ENCODE assay signal across 2 cellular contexts in the genomic region with DNA sequence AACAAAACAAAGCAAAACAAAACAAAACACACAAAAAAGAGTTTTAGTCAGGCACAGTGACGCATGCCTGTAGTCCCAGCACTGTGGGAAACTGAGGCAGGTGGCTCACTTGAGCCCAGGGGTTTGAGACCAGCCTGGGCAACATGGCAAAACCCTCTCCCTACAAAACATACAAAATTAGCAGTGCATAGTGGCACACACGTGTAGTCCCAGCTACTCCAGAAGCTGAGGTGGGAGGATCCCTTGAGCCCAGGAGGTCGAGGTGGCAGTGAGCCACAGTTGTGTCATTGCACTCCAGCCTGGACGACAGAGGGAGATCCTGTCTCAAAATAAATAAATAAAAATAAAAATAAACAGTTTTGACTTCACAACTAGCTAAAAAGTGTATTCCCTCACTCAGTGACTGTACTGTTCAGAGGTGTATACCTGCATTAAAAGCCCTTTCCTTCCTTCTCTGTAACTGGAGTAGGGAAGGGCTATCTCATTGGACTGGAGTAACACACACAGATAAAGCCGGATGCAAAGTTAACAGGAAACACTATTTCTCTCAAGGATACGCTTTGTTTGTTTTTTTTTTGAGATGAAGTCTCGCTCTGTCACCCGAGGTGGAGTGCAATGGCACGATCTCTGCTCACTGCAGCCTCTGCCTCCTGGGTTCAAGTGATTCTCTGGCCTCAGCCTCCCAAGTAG.
TF ChIP-seq lines count a peak whose summit lies in the region.

No MANE protein-coding gene starts in this region.

TF ChIP-seq in GM23338, 12 proteins besides CTCF, POLR2A, EP300 and RAD21 (continued from another document):
- TF ChIP-seq, protein P1, sequence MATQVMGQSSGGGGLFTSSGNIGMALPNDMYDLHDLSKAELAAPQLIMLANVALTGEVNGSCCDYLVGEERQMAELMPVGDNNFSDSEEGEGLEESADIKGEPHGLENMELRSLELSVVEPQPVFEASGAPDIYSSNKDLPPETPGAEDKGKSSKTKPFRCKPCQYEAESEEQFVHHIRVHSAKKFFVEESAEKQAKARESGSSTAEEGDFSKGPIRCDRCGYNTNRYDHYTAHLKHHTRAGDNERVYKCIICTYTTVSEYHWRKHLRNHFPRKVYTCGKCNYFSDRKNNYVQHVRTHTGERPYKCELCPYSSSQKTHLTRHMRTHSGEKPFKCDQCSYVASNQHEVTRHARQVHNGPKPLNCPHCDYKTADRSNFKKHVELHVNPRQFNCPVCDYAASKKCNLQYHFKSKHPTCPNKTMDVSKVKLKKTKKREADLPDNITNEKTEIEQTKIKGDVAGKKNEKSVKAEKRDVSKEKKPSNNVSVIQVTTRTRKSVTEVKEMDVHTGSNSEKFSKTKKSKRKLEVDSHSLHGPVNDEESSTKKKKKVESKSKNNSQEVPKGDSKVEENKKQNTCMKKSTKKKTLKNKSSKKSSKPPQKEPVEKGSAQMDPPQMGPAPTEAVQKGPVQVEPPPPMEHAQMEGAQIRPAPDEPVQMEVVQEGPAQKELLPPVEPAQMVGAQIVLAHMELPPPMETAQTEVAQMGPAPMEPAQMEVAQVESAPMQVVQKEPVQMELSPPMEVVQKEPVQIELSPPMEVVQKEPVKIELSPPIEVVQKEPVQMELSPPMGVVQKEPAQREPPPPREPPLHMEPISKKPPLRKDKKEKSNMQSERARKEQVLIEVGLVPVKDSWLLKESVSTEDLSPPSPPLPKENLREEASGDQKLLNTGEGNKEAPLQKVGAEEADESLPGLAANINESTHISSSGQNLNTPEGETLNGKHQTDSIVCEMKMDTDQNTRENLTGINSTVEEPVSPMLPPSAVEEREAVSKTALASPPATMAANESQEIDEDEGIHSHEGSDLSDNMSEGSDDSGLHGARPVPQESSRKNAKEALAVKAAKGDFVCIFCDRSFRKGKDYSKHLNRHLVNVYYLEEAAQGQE (IDR thresholded peaks at IDR 0.05; ENCODE audit: unreplicated experiment), result no peak
TF ChIP-seq in GM23338: peak in this region for 0.

TF ChIP-seq in HepG2, 621 proteins besides CTCF, POLR2A, EP300 and RAD21 (continued from another document and continues in another):
- TF ChIP-seq, protein P2, sequence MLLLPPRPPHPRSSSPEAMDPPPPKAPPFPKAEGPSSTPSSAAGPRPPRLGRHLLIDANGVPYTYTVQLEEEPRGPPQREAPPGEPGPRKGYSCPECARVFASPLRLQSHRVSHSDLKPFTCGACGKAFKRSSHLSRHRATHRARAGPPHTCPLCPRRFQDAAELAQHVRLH (CRISPR knock-in tag; IDR thresholded peaks at IDR 0.05; ENCODE audit: borderline replicate concordance, low read depth), result 0 out of 2 replicates have a peak, but pooled peaks have one; percentile 4
- no peak for TF ChIP-seq MBD4 (IDR thresholded peaks at IDR 0.05; ENCODE audit: borderline replicate concordance, low read length)
- no peak for TF ChIP-seq NBN (conservative IDR thresholded peaks at IDR 0.05)
- TF ChIP-seq, protein P3, sequence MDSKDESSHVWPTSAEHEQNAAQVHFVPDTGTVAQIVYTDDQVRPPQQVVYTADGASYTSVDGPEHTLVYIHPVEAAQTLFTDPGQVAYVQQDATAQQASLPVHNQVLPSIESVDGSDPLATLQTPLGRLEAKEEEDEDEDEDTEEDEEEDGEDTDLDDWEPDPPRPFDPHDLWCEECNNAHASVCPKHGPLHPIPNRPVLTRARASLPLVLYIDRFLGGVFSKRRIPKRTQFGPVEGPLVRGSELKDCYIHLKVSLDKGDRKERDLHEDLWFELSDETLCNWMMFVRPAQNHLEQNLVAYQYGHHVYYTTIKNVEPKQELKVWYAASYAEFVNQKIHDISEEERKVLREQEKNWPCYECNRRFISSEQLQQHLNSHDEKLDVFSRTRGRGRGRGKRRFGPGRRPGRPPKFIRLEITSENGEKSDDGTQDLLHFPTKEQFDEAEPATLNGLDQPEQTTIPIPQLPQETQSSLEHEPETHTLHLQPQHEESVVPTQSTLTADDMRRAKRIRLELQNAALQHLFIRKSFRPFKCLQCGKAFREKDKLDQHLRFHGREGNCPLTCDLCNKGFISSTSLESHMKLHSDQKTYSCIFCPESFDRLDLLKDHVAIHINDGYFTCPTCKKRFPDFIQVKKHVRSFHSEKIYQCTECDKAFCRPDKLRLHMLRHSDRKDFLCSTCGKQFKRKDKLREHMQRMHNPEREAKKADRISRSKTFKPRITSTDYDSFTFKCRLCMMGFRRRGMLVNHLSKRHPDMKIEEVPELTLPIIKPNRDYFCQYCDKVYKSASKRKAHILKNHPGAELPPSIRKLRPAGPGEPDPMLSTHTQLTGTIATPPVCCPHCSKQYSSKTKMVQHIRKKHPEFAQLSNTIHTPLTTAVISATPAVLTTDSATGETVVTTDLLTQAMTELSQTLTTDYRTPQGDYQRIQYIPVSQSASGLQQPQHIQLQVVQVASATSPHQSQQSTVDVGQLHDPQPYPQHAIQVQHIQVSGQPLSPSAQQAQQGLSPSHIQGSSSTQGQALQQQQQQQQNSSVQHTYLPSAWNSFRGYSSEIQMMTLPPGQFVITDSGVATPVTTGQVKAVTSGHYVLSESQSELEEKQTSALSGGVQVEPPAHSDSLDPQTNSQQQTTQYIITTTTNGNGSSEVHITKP (CRISPR knock-in tag; IDR thresholded peaks at IDR 0.05; ENCODE audit: low read depth), result no peak
- no peak for TF ChIP-seq LCORL (IDR thresholded peaks at IDR 0.05)
- TF ChIP-seq LCORL (CRISPR knock-in tag; IDR thresholded peaks at IDR 0.05), result 0 out of 2 replicates have a peak, but pooled peaks have one; percentile 36
- TF ChIP-seq ARNTL (CRISPR knock-in tag; IDR thresholded peaks at IDR 0.05), result no peak
- TF ChIP-seq MIER2 (CRISPR knock-in tag; IDR thresholded peaks at IDR 0.05), result no peak
- TF ChIP-seq, protein P4, sequence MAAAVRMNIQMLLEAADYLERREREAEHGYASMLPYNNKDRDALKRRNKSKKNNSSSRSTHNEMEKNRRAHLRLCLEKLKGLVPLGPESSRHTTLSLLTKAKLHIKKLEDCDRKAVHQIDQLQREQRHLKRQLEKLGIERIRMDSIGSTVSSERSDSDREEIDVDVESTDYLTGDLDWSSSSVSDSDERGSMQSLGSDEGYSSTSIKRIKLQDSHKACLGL (CRISPR knock-in tag; IDR thresholded peaks at IDR 0.05), result no peak
- peak; percentile 20; the same call in 1 of the 2 replicates for TF ChIP-seq ZNF430 (CRISPR knock-in tag; IDR thresholded peaks at IDR 0.05)
- TF ChIP-seq REL (CRISPR knock-in tag; conservative IDR thresholded peaks at IDR 0.05), result no peak
- no peak for TF ChIP-seq ZFYVE20 (CRISPR knock-in tag; IDR thresholded peaks at IDR 0.05; ENCODE audit: borderline replicate concordance, low read depth)
- no peak for TF ChIP-seq SPEN (CRISPR knock-in tag; IDR thresholded peaks at IDR 0.05; ENCODE audit: low read depth)
- TF ChIP-seq, protein P5, sequence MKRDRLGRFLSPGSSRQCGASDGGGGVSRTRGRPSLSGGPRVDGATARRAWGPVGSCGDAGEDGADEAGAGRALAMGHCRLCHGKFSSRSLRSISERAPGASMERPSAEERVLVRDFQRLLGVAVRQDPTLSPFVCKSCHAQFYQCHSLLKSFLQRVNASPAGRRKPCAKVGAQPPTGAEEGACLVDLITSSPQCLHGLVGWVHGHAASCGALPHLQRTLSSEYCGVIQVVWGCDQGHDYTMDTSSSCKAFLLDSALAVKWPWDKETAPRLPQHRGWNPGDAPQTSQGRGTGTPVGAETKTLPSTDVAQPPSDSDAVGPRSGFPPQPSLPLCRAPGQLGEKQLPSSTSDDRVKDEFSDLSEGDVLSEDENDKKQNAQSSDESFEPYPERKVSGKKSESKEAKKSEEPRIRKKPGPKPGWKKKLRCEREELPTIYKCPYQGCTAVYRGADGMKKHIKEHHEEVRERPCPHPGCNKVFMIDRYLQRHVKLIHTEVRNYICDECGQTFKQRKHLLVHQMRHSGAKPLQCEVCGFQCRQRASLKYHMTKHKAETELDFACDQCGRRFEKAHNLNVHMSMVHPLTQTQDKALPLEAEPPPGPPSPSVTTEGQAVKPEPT (CRISPR knock-in tag; IDR thresholded peaks at IDR 0.05; ENCODE audit: low read depth), result no peak
- TF ChIP-seq, protein P6, sequence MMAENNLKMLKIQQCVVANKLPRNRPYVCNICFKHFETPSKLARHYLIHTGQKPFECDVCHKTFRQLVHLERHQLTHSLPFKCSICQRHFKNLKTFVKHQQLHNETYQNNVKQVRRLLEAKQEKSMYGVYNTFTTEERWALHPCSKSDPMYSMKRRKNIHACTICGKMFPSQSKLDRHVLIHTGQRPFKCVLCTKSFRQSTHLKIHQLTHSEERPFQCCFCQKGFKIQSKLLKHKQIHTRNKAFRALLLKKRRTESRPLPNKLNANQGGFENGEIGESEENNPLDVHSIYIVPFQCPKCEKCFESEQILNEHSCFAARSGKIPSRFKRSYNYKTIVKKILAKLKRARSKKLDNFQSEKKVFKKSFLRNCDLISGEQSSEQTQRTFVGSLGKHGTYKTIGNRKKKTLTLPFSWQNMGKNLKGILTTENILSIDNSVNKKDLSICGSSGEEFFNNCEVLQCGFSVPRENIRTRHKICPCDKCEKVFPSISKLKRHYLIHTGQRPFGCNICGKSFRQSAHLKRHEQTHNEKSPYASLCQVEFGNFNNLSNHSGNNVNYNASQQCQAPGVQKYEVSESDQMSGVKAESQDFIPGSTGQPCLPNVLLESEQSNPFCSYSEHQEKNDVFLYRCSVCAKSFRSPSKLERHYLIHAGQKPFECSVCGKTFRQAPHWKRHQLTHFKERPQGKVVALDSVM (CRISPR knock-in tag; IDR thresholded peaks at IDR 0.05), result peak; percentile 96
- no peak for TF ChIP-seq MATR3 (CRISPR knock-in tag; IDR thresholded peaks at IDR 0.05)
- TF ChIP-seq, protein P7, sequence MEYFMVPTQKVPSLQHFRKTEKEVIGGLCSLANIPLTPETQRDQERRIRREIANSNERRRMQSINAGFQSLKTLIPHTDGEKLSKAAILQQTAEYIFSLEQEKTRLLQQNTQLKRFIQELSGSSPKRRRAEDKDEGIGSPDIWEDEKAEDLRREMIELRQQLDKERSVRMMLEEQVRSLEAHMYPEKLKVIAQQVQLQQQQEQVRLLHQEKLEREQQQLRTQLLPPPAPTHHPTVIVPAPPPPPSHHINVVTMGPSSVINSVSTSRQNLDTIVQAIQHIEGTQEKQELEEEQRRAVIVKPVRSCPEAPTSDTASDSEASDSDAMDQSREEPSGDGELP (IDR thresholded peaks at IDR 0.05; ENCODE audit: borderline replicate concordance, low read depth), result no peak
- TF ChIP-seq SP1 (IDR thresholded peaks at IDR 0.05), result no peak
- TF ChIP-seq SP1 (CRISPR knock-in tag; IDR thresholded peaks at IDR 0.05), result no peak
- peak; percentile 77; the same call in 1 of the 2 replicates for TF ChIP-seq ETV5 (CRISPR knock-in tag; IDR thresholded peaks at IDR 0.05; ENCODE audit: borderline replicate concordance)
- peak; percentile 30; the same call in 1 of the 2 replicates for TF ChIP-seq MIXL1 (CRISPR knock-in tag; IDR thresholded peaks at IDR 0.05)
- no peak for TF ChIP-seq WIZ (CRISPR knock-in tag; IDR thresholded peaks at IDR 0.05)
- TF ChIP-seq ZNF333 (CRISPR knock-in tag; IDR thresholded peaks at IDR 0.05; ENCODE audit: borderline replicate concordance), result no peak
- TF ChIP-seq, protein P8, sequence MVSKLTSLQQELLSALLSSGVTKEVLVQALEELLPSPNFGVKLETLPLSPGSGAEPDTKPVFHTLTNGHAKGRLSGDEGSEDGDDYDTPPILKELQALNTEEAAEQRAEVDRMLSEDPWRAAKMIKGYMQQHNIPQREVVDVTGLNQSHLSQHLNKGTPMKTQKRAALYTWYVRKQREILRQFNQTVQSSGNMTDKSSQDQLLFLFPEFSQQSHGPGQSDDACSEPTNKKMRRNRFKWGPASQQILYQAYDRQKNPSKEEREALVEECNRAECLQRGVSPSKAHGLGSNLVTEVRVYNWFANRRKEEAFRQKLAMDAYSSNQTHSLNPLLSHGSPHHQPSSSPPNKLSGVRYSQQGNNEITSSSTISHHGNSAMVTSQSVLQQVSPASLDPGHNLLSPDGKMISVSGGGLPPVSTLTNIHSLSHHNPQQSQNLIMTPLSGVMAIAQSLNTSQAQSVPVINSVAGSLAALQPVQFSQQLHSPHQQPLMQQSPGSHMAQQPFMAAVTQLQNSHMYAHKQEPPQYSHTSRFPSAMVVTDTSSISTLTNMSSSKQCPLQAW (CRISPR knock-in tag; IDR thresholded peaks at IDR 0.05), result peak; percentile 47; the same call in 1 of the 2 replicates
- 0 out of 2 replicates have a peak, but pooled peaks have one; percentile 39 for TF ChIP-seq SAP130 (CRISPR knock-in tag; IDR thresholded peaks at IDR 0.05; ENCODE audit: low read depth)
- no peak for TF ChIP-seq JARID2 (CRISPR knock-in tag; IDR thresholded peaks at IDR 0.05; ENCODE audit: insufficient replicate concordance)
- TF ChIP-seq, protein P9, sequence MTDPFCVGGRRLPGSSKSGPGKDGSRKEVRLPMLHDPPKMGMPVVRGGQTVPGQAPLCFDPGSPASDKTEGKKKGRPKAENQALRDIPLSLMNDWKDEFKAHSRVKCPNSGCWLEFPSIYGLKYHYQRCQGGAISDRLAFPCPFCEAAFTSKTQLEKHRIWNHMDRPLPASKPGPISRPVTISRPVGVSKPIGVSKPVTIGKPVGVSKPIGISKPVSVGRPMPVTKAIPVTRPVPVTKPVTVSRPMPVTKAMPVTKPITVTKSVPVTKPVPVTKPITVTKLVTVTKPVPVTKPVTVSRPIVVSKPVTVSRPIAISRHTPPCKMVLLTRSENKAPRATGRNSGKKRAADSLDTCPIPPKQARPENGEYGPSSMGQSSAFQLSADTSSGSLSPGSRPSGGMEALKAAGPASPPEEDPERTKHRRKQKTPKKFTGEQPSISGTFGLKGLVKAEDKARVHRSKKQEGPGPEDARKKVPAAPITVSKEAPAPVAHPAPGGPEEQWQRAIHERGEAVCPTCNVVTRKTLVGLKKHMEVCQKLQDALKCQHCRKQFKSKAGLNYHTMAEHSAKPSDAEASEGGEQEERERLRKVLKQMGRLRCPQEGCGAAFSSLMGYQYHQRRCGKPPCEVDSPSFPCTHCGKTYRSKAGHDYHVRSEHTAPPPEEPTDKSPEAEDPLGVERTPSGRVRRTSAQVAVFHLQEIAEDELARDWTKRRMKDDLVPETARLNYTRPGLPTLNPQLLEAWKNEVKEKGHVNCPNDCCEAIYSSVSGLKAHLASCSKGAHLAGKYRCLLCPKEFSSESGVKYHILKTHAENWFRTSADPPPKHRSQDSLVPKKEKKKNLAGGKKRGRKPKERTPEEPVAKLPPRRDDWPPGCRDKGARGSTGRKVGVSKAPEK (CRISPR knock-in tag; IDR thresholded peaks at IDR 0.05; ENCODE audit: borderline replicate concordance), result no peak
